In genomic region chr17:64020068-64020766, GRCh38 we compare ENCODE assay signal across 8 cellular contexts. TPM values are rescaled to one million over a fixed set of nuclear protein-coding genes. Genes with fewer than 3 reads are reported as not detected.
DNase-seq lines count a peak whose midpoint lies in the region; ATAC-seq, FAIRE-seq and TF ChIP-seq lines count a peak whose summit lies in the region.

TSS of gene ICAM2 (minus strand) at chr17:64020633. CDS start at chr17:64006691, 13,942 bp downstream.

- peaks cover 74% of the 10 kb centered on the region for H3K4me1 Mint-ChIP-seq in activated naive CD4-positive, alpha-beta T cell treated with anti-CD3 and anti-CD28 coated beads, Interleukin-2, amount 50 U/mL, for 24 hours

- H3K27me3 ChIP-seq in SJSA1 (replicated peaks) (peaks cover 3% of the 10 kb centered on the region; the same call in 1 of the 2 replicates), layer of hippocampus (ENCODE audit: control insufficient read depth, insufficient read depth, low read length) (no peaks in the 10 kb centered on the region)

- H3K4me1 ChIP-seq in SJSA1 (replicated peaks), result no peaks in the 10 kb centered on the region

- H3K27ac Mint-ChIP-seq in activated naive CD4-positive, alpha-beta T cell treated with anti-CD3 and anti-CD28 coated beads, Interleukin-2, amount 50 U/mL, for 24 hours, result peak within 1 kb of the TSS; percentile 97

- no peaks in the 10 kb centered on the region for H3K9me3 Mint-ChIP-seq in activated naive CD4-positive, alpha-beta T cell treated with anti-CD3 and anti-CD28 coated beads, Interleukin-2, amount 50 U/mL, for 24 hours

- H3K9me3 ChIP-seq in SJSA1 (replicated peaks), result no peaks in the 10 kb centered on the region

- peak; percentile 52 for ATAC-seq in HG02973 (IDR thresholded peaks at IDR 0.05; ENCODE audit: unreplicated experiment)

- peak within 1 kb of the TSS; percentile 12 for H3K4me3 ChIP-seq in SJSA1

- no peak for FAIRE-seq in D721Med (lab: Jason Lieb, UNC)

- peaks cover 4% of the 10 kb centered on the region for H3K36me3 Mint-ChIP-seq in activated naive CD4-positive, alpha-beta T cell treated with anti-CD3 and anti-CD28 coated beads, Interleukin-2, amount 50 U/mL, for 24 hours

- H3K27me3 Mint-ChIP-seq in activated naive CD4-positive, alpha-beta T cell treated with anti-CD3 and anti-CD28 coated beads, Interleukin-2, amount 50 U/mL, for 24 hours, result no peaks in the 10 kb centered on the region

- no peaks in the 10 kb centered on the region for H3K36me3 ChIP-seq in SJSA1

- no peak for TF ChIP-seq CTCF in D721Med (IDR thresholded peaks at IDR 0.05; ENCODE audit: insufficient read depth, missing control alignments)

- peak; percentile 69 for TF ChIP-seq POLR2A in GM18526 (IDR thresholded peaks at IDR 0.05; ENCODE audit: extremely low read depth, insufficient read length)

- peak within 1 kb of the TSS; percentile 96 for H3K4me3 Mint-ChIP-seq in activated naive CD4-positive, alpha-beta T cell treated with anti-CD3 and anti-CD28 coated beads, Interleukin-2, amount 50 U/mL, for 24 hours

- H3K27ac ChIP-seq in SJSA1 (no peak within 1 kb of the TSS), layer of hippocampus (ENCODE audit: low read depth, low read length) (peak within 1 kb of the TSS; percentile 18)

- DNase-seq in SJSA1 (ENCODE audit: low read depth in 1 of 2, low spot score in 2 of 2) (no peak), D721Med (ENCODE audit: insufficient read length, low spot score) (no peak), midbrain (lab: John Stamatoyannopoulos, UW) (no peak)
- peak; percentile 75 to 82 (median 79) for DNase-seq in stimulated activated CD4-positive, alpha-beta T cell treated with anti-CD3 and anti-CD28 coated beads, TNF-alpha, amount 100 ng/mL, for 24 hours (ENCODE audit: low read depth in 3 of 3)

RNA-seq across cellular contexts. Expression of gene ICAM2, which starts in this region (rescaled TPM):
- 0.87 TPM in 1 of 2 replicates, not detected in the other for total RNA-seq in SJSA1 (2014; rRNA removed; shearing (Covaris generic))

Comparison
In these comparisons a context has a peak if more than half of its experiments do, and no peak if none do; other contexts are left out.
1. DNase-seq: peak in stimulated activated CD4-positive, alpha-beta T cell treated with anti-CD3 and anti-CD28 coated beads, TNF-alpha, amount 100 ng/mL, for 24 hours (3 of 3); none in SJSA1 (0 of 2), D721Med (single experiment) and midbrain (single experiment).